In the genomic region with DNA sequence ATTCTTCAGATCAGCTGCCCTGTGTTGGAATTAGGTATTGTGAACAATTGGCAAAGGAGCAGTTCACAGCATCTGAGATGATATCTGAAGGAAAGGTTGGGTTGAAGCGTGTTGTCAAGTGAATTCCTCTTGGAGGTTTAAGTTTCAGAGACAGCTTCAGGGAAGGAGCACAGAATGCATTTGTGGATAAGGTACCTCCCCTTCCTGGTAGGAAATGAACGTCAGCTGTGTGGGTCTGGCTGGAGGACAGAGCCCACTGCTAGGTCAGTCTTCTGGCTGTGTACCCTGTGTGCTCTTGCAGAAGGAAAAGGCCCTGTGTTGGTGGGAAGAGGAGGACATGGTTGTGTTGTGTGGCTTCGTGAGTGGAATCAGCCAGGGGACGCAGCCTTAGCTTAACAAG, we compare ENCODE assay signal across 10 cellular contexts.
"Had no signal": no experiment of that assay in that cellular context is flagged by ENCODE, and none has a peak within 500 bp of the region (broad histone marks: within the 10 kb centered on the region; RNA-seq: fewer than 3 reads in every experiment).

No MANE protein-coding gene starts in this region.

- H3K9me3 ChIP-seq: left ventricle myocardium inferior, right atrium auricular region, SJCRH30, upper lobe of left lung had no signal

- H3K4me3 ChIP-seq: left ventricle myocardium inferior, right atrium auricular region, SJCRH30, upper lobe of left lung had no signal

- H3K4me1 ChIP-seq: right atrium auricular region, SJCRH30 had no signal

- H3K27me3 ChIP-seq: right atrium auricular region, SJCRH30, upper lobe of left lung had no signal

- DNase-seq: activated CD4-positive, alpha-beta T cell treated with anti-CD3 and anti-CD28 coated beads for 1 hour; activated CD4-positive, alpha-beta T cell treated with anti-CD3 and anti-CD28 coated beads, Interleukin-2, amount 50 U/mL, for 48 hours; left ventricle myocardium inferior; SJCRH30; small intestine; substantia nigra; SW 1271; T1000; upper lobe of left lung had no signal

- H3K27ac ChIP-seq: left ventricle myocardium inferior, right atrium auricular region, SJCRH30 had no signal
